27 cellular contexts compared by ENCODE assay signal in genomic region chr11:123645576-123645975, GRCh38. TPM values are rescaled to one million over a fixed set of nuclear protein-coding genes. Genes with fewer than 3 reads are reported as not detected.
"Had no signal": no experiment of that assay in that cellular context is flagged by ENCODE, and none has a peak within 500 bp of the region (broad histone marks: within the 10 kb centered on the region; RNA-seq: fewer than 3 reads in every experiment).

No MANE protein-coding gene starts in this region.

- H3K4me3 ChIP-seq: adrenal gland, esophagus squamous epithelium, left lung, lung, stomach, tibial artery, upper lobe of right lung had no signal

- H3K9me3 ChIP-seq: adrenal gland, esophagus squamous epithelium, left lung, stomach, tibial artery, upper lobe of right lung had no signal

- H3K27ac ChIP-seq: adrenal gland, epithelial cell of prostate, esophagus squamous epithelium, left lung, stomach, tibial artery, upper lobe of right lung had no signal

- ATAC-seq: activated CD4-positive, alpha-beta T cell treated with anti-CD3 and anti-CD28 coated beads for 36 hours; activated CD8-positive, alpha-beta memory T cell treated with anti-CD3 and anti-CD28 coated beads, Interleukin-2, amount 10 ng/mL, durations not matched to agents 7 days and 5 days; activated CD8-positive, alpha-beta T cell treated with anti-CD3 and anti-CD28 coated beads, Interleukin-2, amount 10 ng/mL, durations not matched to agents 7 days and 5 days; left lung; natural killer cell treated with Interleukin-12 subunit alpha and Interleukin-12 subunit beta and Interleukin-15 and Interleukin-18, amount 100 ng/mL, for 72 hours; right cardiac atrium; stimulated activated naive B cell treated with anti-CD40 and anti-IgM and Interleukin-4, amounts not matched to agents 10 μg/mL and 1 μg/mL and 100 μg/mL, for 72 hours; upper lobe of right lung had no signal

- H3K36me3 ChIP-seq: adrenal gland, esophagus squamous epithelium, left lung, stomach, tibial artery, upper lobe of right lung had no signal

- H3K4me1 ChIP-seq: adrenal gland, esophagus squamous epithelium, left lung, tibial artery, upper lobe of right lung had no signal

- H3K27me3 ChIP-seq: adrenal gland had no signal

- DNase-seq: activated CD4-positive, alpha-beta T cell treated with anti-CD3 and anti-CD28 coated beads for 36 hours; activated CD4-positive, CD25-positive, alpha-beta regulatory T cell; activated CD8-positive, alpha-beta memory T cell treated with anti-CD3 and anti-CD28 coated beads, Interleukin-2, amount 10 ng/mL, durations not matched to agents 7 days and 5 days; activated CD8-positive, alpha-beta T cell treated with anti-CD3 and anti-CD28 coated beads, Interleukin-2, amount 10 ng/mL, durations not matched to agents 7 days and 5 days; activated naive CD4-positive, alpha-beta T cell; activated naive CD8-positive, alpha-beta T cell treated with anti-CD3 and anti-CD28 coated beads for 36 hours; activated T-cell treated with anti-CD3 and anti-CD28 coated beads, Interleukin-2, amount 50 U/mL, for 48 hours; adrenal gland; central memory CD4-positive, alpha-beta T cell; dermis blood vessel endothelial cell; effector CD8-positive, alpha-beta T cell; esophagus squamous epithelium; foreskin melanocyte; left lung; mesendoderm; right cardiac atrium; stimulated activated CD4-positive, alpha-beta T cell treated with anti-CD3 and anti-CD28 coated beads, Interleukin-15, amount 100 ng/mL, for 24 hours; stimulated activated CD4-positive, alpha-beta T cell treated with anti-CD3 and anti-CD28 coated beads, Interleukin-2, amount 100 ng/mL, for 24 hours; stimulated activated naive B cell treated with anti-CD40 and anti-IgM and Interleukin-4, amounts not matched to agents 10 μg/mL and 1 μg/mL and 100 μg/mL, for 72 hours; stomach; tibial artery; upper lobe of right lung had no signal

RNA-seq across cellular contexts. Expression of gene SCN3B, which starts 8.8 kb away (rescaled TPM):
- total RNA-seq: activated CD4-positive, alpha-beta T cell treated with anti-CD3 and anti-CD28 coated beads for 36 hours; activated CD8-positive, alpha-beta memory T cell treated with anti-CD3 and anti-CD28 coated beads, Interleukin-2, amount 10 ng/mL, durations not matched to agents 7 days and 5 days; activated CD8-positive, alpha-beta T cell treated with anti-CD3 and anti-CD28 coated beads, Interleukin-2, amount 10 ng/mL, durations not matched to agents 7 days and 5 days; activated naive CD8-positive, alpha-beta T cell treated with anti-CD3 and anti-CD28 coated beads for 36 hours; activated T-helper 2 cell treated with anti-CD3 and anti-CD28 coated beads, Interferon-gamma antibody, Interleukin-2, Interleukin-4, amounts not matched to agents 10 μg/mL and 5 μg/mL and 100 μg/mL, durations not matched to agents 14 hours and 24 hours and 36 hours; mononuclear cell; natural killer cell treated with Interleukin-12 subunit alpha and Interleukin-12 subunit beta and Interleukin-15 and Interleukin-18, amount 100 ng/mL, for 72 hours had no signal
